Comparison of ENCODE assay signal across 28 cellular contexts in the genomic region with DNA sequence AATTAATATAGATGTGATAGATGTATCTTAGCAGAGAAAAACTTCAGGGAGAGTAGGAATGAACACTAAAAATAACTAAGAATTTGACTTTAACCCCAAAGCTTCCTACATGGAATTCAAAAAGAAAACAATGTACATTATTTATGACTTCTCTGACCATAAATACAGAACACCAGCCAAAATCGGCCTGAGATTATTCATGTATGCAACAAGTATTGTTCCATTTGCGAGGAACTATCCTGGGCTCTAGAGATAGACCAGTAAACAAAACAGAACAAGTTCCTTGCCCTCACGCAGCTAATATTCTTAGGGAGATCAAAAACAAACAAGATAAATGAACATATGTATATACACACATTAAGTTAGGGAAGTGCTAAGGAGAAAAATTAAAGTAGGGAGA.
"Had no signal": no experiment of that assay in that cellular context is flagged by ENCODE, and none has a peak within 500 bp of the region (broad histone marks: within the 10 kb centered on the region; RNA-seq: fewer than 3 reads in every experiment).

No MANE protein-coding gene starts in this region.

- H3K4me1 ChIP-seq: lower lobe of right lung, prostate gland, thyroid gland had no signal

- H3K36me3 ChIP-seq: esophagus squamous epithelium, lower lobe of right lung, neural progenitor cell, prostate gland, right atrium auricular region, sigmoid colon, spleen, thyroid gland, vagina had no signal

- DNase-seq: dermis blood vessel endothelial cell; effector memory CD8-positive, alpha-beta T cell; erythroblast; esophagus squamous epithelium; hypothalamus; immature natural killer cell; islet precursor cell; kidney glomerular epithelial cell; left colon; left ventricle myocardium superior; lower lobe of right lung; mesenchymal stem cell; mucosa of descending colon; naive B cell; sigmoid colon; spleen; stimulated activated CD4-positive, alpha-beta T cell treated with anti-CD3 and anti-CD28 coated beads, Interleukin-4, amount 100 ng/mL, for 4 hours; stimulated activated naive CD4-positive, alpha-beta T cell; stimulated activated naive CD8-positive, alpha-beta T cell treated with anti-CD3 and anti-CD28 coated beads, Interleukin-15, amount 100 ng/mL, for 72 hours; thyroid gland; trophoblast cell had no signal

- H3K27me3 Mint-ChIP-seq: naive B cell; stimulated activated naive CD8-positive, alpha-beta T cell treated with anti-CD3 and anti-CD28 coated beads, Interleukin-15, amount 100 ng/mL, for 72 hours had no signal

- H3K4me2 ChIP-seq: neural progenitor cell had no signal

- H3K4me3 Mint-ChIP-seq: effector memory CD8-positive, alpha-beta T cell; immature natural killer cell; mesothelial cell of epicardium; naive B cell; natural killer cell treated with Interleukin-12 subunit alpha and Interleukin-12 subunit beta and Interleukin-15 and Interleukin-18, amount 100 ng/mL, for 72 hours; neural progenitor cell; stimulated activated naive CD8-positive, alpha-beta T cell treated with anti-CD3 and anti-CD28 coated beads, Interleukin-15, amount 100 ng/mL, for 72 hours had no signal

- H3K27ac Mint-ChIP-seq: effector memory CD8-positive, alpha-beta T cell; immature natural killer cell; mesothelial cell of epicardium; naive B cell; natural killer cell treated with Interleukin-12 subunit alpha and Interleukin-12 subunit beta and Interleukin-15 and Interleukin-18, amount 100 ng/mL, for 72 hours; stimulated activated naive CD8-positive, alpha-beta T cell treated with anti-CD3 and anti-CD28 coated beads, Interleukin-15, amount 100 ng/mL, for 72 hours had no signal

- H3K27me3 ChIP-seq: esophagus squamous epithelium, neural progenitor cell, right atrium auricular region, sigmoid colon, spleen, thyroid gland, vagina had no signal

- H3K4me1 Mint-ChIP-seq: immature natural killer cell; stimulated activated naive CD8-positive, alpha-beta T cell treated with anti-CD3 and anti-CD28 coated beads, Interleukin-15, amount 100 ng/mL, for 72 hours had no signal

- H3K9me3 ChIP-seq: esophagus squamous epithelium, lower lobe of right lung, mucosa of descending colon, prostate gland, right atrium auricular region, sigmoid colon, spleen, thyroid gland, vagina had no signal

- H3K27ac ChIP-seq: coronary artery, esophagus squamous epithelium, lower lobe of right lung, prostate gland, right atrium auricular region, sigmoid colon, spleen, thyroid gland, vagina had no signal

- H2AFZ ChIP-seq: neural progenitor cell had no signal

- H3K36me3 Mint-ChIP-seq: immature natural killer cell had no signal

- H3K4me3 ChIP-seq: coronary artery, esophagus squamous epithelium, lower lobe of right lung, mucosa of descending colon, neural progenitor cell, prostate gland, right atrium auricular region, sigmoid colon, spleen, thyroid gland, vagina had no signal

- H3K9ac ChIP-seq: neural progenitor cell had no signal
